In the genomic region with DNA sequence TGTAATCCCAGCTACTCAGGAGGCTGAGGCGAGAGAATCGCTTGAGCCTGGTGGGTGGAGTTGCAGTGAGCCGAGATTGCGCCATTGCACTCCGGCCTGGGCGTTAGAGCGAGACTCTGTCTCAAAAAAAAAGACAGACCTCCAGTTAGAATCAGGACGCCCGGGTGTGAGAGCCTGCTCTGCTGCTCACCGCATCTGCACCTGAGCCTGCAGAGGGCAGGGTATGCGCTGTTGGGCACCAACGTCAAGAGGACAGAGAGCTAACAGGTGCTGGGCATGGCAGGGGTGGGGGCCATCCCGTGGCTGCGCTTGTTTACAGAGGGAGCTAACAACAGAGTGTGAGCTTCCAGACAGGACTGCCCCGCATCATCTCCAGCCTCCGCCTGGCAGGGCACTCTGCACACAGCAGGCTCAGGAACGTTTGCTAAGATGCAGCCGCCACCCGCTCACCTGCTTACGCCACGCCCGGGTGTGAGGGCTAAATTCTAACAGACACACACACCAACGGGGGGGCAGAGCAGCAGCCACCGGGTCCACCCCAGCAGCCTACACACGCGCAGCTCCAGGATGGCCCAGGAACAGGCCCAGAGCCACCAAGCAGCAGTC, we compare ENCODE assay signal across 22 cellular contexts. TPM values are rescaled to one million over a fixed set of nuclear protein-coding genes. Genes with fewer than 3 reads are reported as not detected.
DNase-seq lines count a peak whose midpoint lies in the region; ATAC-seq, FAIRE-seq and TF ChIP-seq lines count a peak whose summit lies in the region.
"Had no signal": no experiment of that assay in that cellular context is flagged by ENCODE, and none has a peak within 500 bp of the region (broad histone marks: within the 10 kb centered on the region; RNA-seq: fewer than 3 reads in every experiment).

No MANE protein-coding gene starts in this region.

- no peaks in the 10 kb centered on the region for H3K4me1 ChIP-seq in small intestine (ENCODE audit: control insufficient read depth in 2 of 2, insufficient read depth in 1 of 2, low read depth in 1 of 2, low read length in 1 of 2)

- H3K27me3 ChIP-seq in WERI-Rb-1 (ENCODE audit: insufficient read depth, low read depth, severe bottlenecking) (no peaks in the 10 kb centered on the region), small intestine (ENCODE audit: control insufficient read depth in 2 of 2, insufficient read depth in 2 of 2, low read length in 2 of 2) (no peaks in the 10 kb centered on the region)

- no peak for TF ChIP-seq CTCF in WERI-Rb-1 (IDR thresholded peaks at IDR 0.05; ENCODE audit: low read depth, low read length)

- 73 to 82% (median 80%) methylated on average over 26 of the region's 26 CpGs for WGBS in small intestine, 3 donors

- H3K9me3 ChIP-seq in WERI-Rb-1 (ENCODE audit: severe bottlenecking), result no peaks in the 10 kb centered on the region
- H3K9me3 ChIP-seq in small intestine (ENCODE audit: control insufficient read depth, low read depth), result no peaks in the 10 kb centered on the region
- H3K9me3 ChIP-seq: SK-N-SH had no signal

- H3K27ac ChIP-seq in WERI-Rb-1 (peak overlapping the region; percentile 43), small intestine (ENCODE audit: low read depth in 1 of 2, low read length in 1 of 2) (no peak overlapping the region)
- H3K27ac ChIP-seq: RWPE1 had no signal

- H3K4me3 ChIP-seq in WERI-Rb-1 (ENCODE audit: low read depth, low read length) (no peak overlapping the region), small intestine (ENCODE audit: low read depth in 1 of 2, low read length in 2 of 2) (no peak overlapping the region)

- DNase-seq in G401 (ENCODE audit: low spot score), result peak; percentile 21
- peak; percentile 26 for DNase-seq in WERI-Rb-1
- DNase-seq in left colon, result no peak
- DNase-seq in small intestine, result peak; percentile 20
- no peak for DNase-seq in NCI-H524 treated with DMSO at 0.1 percent for 48 hours (lab: John Stamatoyannopoulos, UW)
- DNase-seq: CD4-positive, alpha-beta T cell; GDM1; Kasumi-1; NCI-H1436; NCI-H187 treated with DMSO at 0.1 percent for 48 hours; NCI-H2107; NCI-H2227 treated with DMSO at 0.1 percent for 48 hours; NCI-H510A; NCI-H748 treated with DMSO at 0.1 percent for 48 hours; SHP77 treated with DMSO at 0.1 percent for 48 hours had no signal

- peak; percentile 12 for ATAC-seq in left colon
- ATAC-seq in GM18517 (IDR thresholded peaks at IDR 0.05; ENCODE audit: unreplicated experiment), result no peak
- no peak for ATAC-seq in GM18868 (IDR thresholded peaks at IDR 0.05; ENCODE audit: unreplicated experiment)

- H3K36me3 ChIP-seq in WERI-Rb-1 (peaks cover 65% of the 10 kb centered on the region), small intestine (ENCODE audit: control insufficient read depth in 2 of 2, insufficient read depth in 2 of 2, low read length in 2 of 2) (peaks cover 30 to 44% of the 10 kb centered on the region in 2 donors)

- intact Hi-C loops in left colon (cut with DNase I, micrococcal nuclease), result no loop called here

- FAIRE-seq in small intestine (lab: Jason Lieb, UNC), result no peak
- FAIRE-seq: GM18507, H54 had no signal

- in situ Hi-C loops in G401 (cut with HindIII; ENCODE audit: low sequenced_read_pairs), result no loop called here

RNA-seq across cellular contexts. Expression of a gene that starts 50.0 kb away (rescaled TPM):
- total RNA-seq in G401 (2014; rRNA removed; shearing (Covaris generic)), result 1.8 and 4.7 TPM in 2 replicates
- total RNA-seq in left colon, result 1 to 10 TPM; 2.7 to 3.5 TPM
- polyA plus RNA-seq in small intestine, result 1 to 10 TPM in 1 of 3 donors, not detected in 2; 2.6 TPM
- total RNA-seq: Daoy had no signal

RNA-seq across cellular contexts. Expression of a gene that starts 56.2 kb away (rescaled TPM):
- 91.4 and 91.5 TPM in 2 replicates for total RNA-seq in G401 (2014; rRNA removed; shearing (Covaris generic))
- total RNA-seq in left colon, result 100 to 1,000 TPM; 197 to 265 TPM
- 100 to 1,000 TPM; 173 to 463 (median 287) TPM for polyA plus RNA-seq in small intestine

RNA-seq across cellular contexts. Expression of a gene that starts 56.3 kb away (rescaled TPM):
- 7.0 and 21.4 TPM in 2 replicates for total RNA-seq in G401 (2014; rRNA removed; shearing (Covaris generic))
- total RNA-seq in left colon, result 10 to 100 TPM; 21.4 to 28.6 TPM
- polyA plus RNA-seq in small intestine, result 10 to 100 TPM; 23.1 to 29.5 (median 25.4) TPM

Comparison
In these comparisons a context has a peak if more than half of its experiments do, and no peak if none do; other contexts are left out.
1. DNase-seq: peak in G401 (single experiment), WERI-Rb-1 (single experiment) and small intestine (single experiment); none in left colon (0 of 2) and NCI-H524 treated with DMSO at 0.1 percent for 48 hours (single experiment).